22 cellular contexts compared by ENCODE assay signal in genomic region chr5:97998946-97999345, GRCh38.
A peak's percentile ranks its signal among the peaks of the same experiment; 100 is the strongest.
DNase-seq lines count a peak whose midpoint lies in the region; ATAC-seq, FAIRE-seq and TF ChIP-seq lines count a peak whose summit lies in the region.
"Had no signal": no experiment of that assay in that cellular context is flagged by ENCODE, and none has a peak within 500 bp of the region (broad histone marks: within the 10 kb centered on the region; RNA-seq: fewer than 3 reads in every experiment).

No MANE protein-coding gene starts in this region.

- no peaks in the 10 kb centered on the region for H3K36me3 ChIP-seq in gastroesophageal sphincter
- H3K36me3 ChIP-seq in neuronal stem cell (replicated peaks in 1 of 2; ENCODE audit: control insufficient read depth in 2 of 2, insufficient read depth in 2 of 2, low read length in 2 of 2): no peaks in the 10 kb centered on the region

- no peak overlapping the region for H4K91ac ChIP-seq in neuronal stem cell (ENCODE audit: low read depth, low read length, poor library complexity)

- TF ChIP-seq POLR2A in gastroesophageal sphincter (IDR thresholded peaks at IDR 0.05): no peak

- no peak for FAIRE-seq in D721Med (lab: Jason Lieb, UNC)
- FAIRE-seq: endothelial cell of umbilical vein had no signal

- H2BK12ac ChIP-seq in neuronal stem cell (ENCODE audit: low read length): no peak overlapping the region

- no peak overlapping the region for H3K4me2 ChIP-seq in neuronal stem cell (ENCODE audit: insufficient read depth, low read length, poor library complexity, severe bottlenecking)

- no peak overlapping the region for H3K14ac ChIP-seq in neuronal stem cell (ENCODE audit: low read length)

- peak overlapping the region; percentile 46 for H2AFZ ChIP-seq in neuronal stem cell (ENCODE audit: low read length)
- H2AFZ ChIP-seq: GM23248 had no signal

- no peak overlapping the region for H3K9ac ChIP-seq in neuronal stem cell (ENCODE audit: low read depth, low read length, poor library complexity)
- H3K9ac ChIP-seq: GM23248 had no signal

- H3K4me3 ChIP-seq in gastroesophageal sphincter (no peak overlapping the region), neuronal stem cell (ENCODE audit: low read length in 2 of 2) (no peak overlapping the region)
- H3K4me3 ChIP-seq: GM23248, testis had no signal

- H3K27ac ChIP-seq in gastroesophageal sphincter (no peak overlapping the region), neuronal stem cell (replicated peaks; ENCODE audit: low read length) (no peak overlapping the region)
- H3K27ac ChIP-seq: GM23248, RWPE1, testis had no signal

- H3K4ac ChIP-seq in neuronal stem cell (ENCODE audit: low read length): no peak overlapping the region

- H3K4me1 ChIP-seq in gastroesophageal sphincter (peaks cover 0 to 13% (median 0%) of the 10 kb centered on the region in 3 donors), neuronal stem cell (ENCODE audit: control insufficient read depth in 2 of 2, insufficient read depth in 1 of 2, low read depth in 1 of 2, low read length in 2 of 2) (peaks cover 0 to 18% of the 10 kb centered on the region in 2 donors)
- H3K4me1 ChIP-seq: testis had no signal

- no peaks in the 10 kb centered on the region for H3K79me1 ChIP-seq in neuronal stem cell (ENCODE audit: low read depth, low read length)

- no peak overlapping the region for H2AK5ac ChIP-seq in neuronal stem cell (ENCODE audit: low read depth, low read length)

- H4K8ac ChIP-seq in neuronal stem cell (ENCODE audit: low read depth, low read length): no peak overlapping the region

- peak; percentile 31 for ATAC-seq in gastroesophageal sphincter
- ATAC-seq: activated T-cell treated with anti-CD3 and anti-CD28 coated beads, Interleukin-2, amount 50 U/mL, for 72 hours; right cardiac atrium had no signal

- no peak for TF ChIP-seq EP300 in gastroesophageal sphincter (IDR thresholded peaks at IDR 0.05)

- H2BK120ac ChIP-seq in neuronal stem cell (ENCODE audit: low read depth, low read length): no peak overlapping the region

- no peak overlapping the region for H3K18ac ChIP-seq in neuronal stem cell (ENCODE audit: low read length)

- H2BK15ac ChIP-seq in neuronal stem cell (ENCODE audit: low read length): no peak overlapping the region

- H2BK5ac ChIP-seq in neuronal stem cell (ENCODE audit: low read length): no peak overlapping the region

- TF ChIP-seq CTCF in gastroesophageal sphincter (IDR thresholded peaks at IDR 0.05) (no peak), GM10266 (IDR thresholded peaks at IDR 0.05; ENCODE audit: control insufficient read depth, insufficient read depth, low read depth, missing control alignments) (no peak), D721Med (IDR thresholded peaks at IDR 0.05; ENCODE audit: insufficient read depth, missing control alignments) (no peak)

- H3K27me3 ChIP-seq in gastroesophageal sphincter (no peaks in the 10 kb centered on the region), neuronal stem cell (ENCODE audit: control insufficient read depth in 3 of 3, insufficient read depth in 3 of 3, low read depth in 1 of 3, low read length in 3 of 3) (no peaks in the 10 kb centered on the region)
- H3K27me3 ChIP-seq: testis had no signal

- DNase-seq in Ammon's horn (ENCODE audit: low spot score) (peak; percentile 92), cerebellar cortex (ENCODE audit: low spot score) (peak; percentile 3), neuronal stem cell (ENCODE audit: low spot score) (peak; percentile 46), GM10266 (ENCODE audit: extremely low spot score) (no peak), D721Med (ENCODE audit: insufficient read length, low spot score) (no peak)
- DNase-seq in activated CD8-positive, alpha-beta memory T cell treated with anti-CD3 and anti-CD28 coated beads, Interleukin-2, amount 50 U/mL, for 48 hours: no peak
- no peak for DNase-seq in activated effector memory CD4-positive, alpha-beta T cell treated with Interleukin-2 at 50 U/mL for 16 hours
- DNase-seq: activated CD4-positive, alpha-beta T cell treated with anti-CD3 and anti-CD28 coated beads for 1 hour; activated T-cell treated with anti-CD3 and anti-CD28 coated beads, Interleukin-2, amount 50 U/mL, for 72 hours; cortex of kidney; glutamatergic neuron; GM23248; NCI-H1417; NCI-H2107; NCI-H524 treated with DMSO at 0.1 percent for 48 hours; right cardiac atrium; stimulated activated CD4-positive, alpha-beta T cell treated with anti-CD3 and anti-CD28 coated beads, Interleukin-15, amount 100 ng/mL, for 24 hours; T-helper 9 cell; testis had no signal

- no peak overlapping the region for H3K23ac ChIP-seq in neuronal stem cell (ENCODE audit: low read depth, low read length, poor library complexity)

- peaks cover 0 to 7% (median 0%) of the 10 kb centered on the region in 3 donors for H3K9me3 ChIP-seq in gastroesophageal sphincter
- no peaks in the 10 kb centered on the region for H3K9me3 ChIP-seq in neuronal stem cell (replicated peaks in 1 of 2; ENCODE audit: control insufficient read depth in 2 of 2, insufficient read depth in 1 of 2, low read depth in 1 of 2, low read length in 2 of 2)
- H3K9me3 ChIP-seq: testis had no signal

Comparison
In these comparisons a context has a peak if more than half of its experiments do, and no peak if none do; other contexts are left out.
1. DNase-seq: peak in Ammon's horn (single experiment), cerebellar cortex (single experiment) and neuronal stem cell (single experiment); none in GM10266 (single experiment), activated CD8-positive, alpha-beta memory T cell treated with anti-CD3 and anti-CD28 coated beads, Interleukin-2, amount 50 U/mL, for 48 hours (single experiment), D721Med (single experiment) and activated effector memory CD4-positive, alpha-beta T cell treated with Interleukin-2 at 50 U/mL for 16 hours (single experiment).